25 cellular contexts compared by ENCODE assay signal in genomic region chr10:10055656-10056445, GRCh38.
DNase-seq lines count a peak whose midpoint lies in the region; ATAC-seq and TF ChIP-seq lines count a peak whose summit lies in the region.
"Had no signal": no experiment of that assay in that cellular context is flagged by ENCODE, and none has a peak within 500 bp of the region (broad histone marks: within the 10 kb centered on the region; RNA-seq: fewer than 3 reads in every experiment).

No MANE protein-coding gene starts in this region.

- H3K4ac ChIP-seq in mesenchymal stem cell (ENCODE audit: low read depth in 1 of 2, low read length in 2 of 2), result no peak overlapping the region

- no peaks in the 10 kb centered on the region for H3K79me1 ChIP-seq in mesenchymal stem cell (replicated peaks; ENCODE audit: low read length, poor library complexity, severe bottlenecking)

- H3K14ac ChIP-seq in mesenchymal stem cell (ENCODE audit: low read length in 2 of 2), result no peak overlapping the region

- CTCF ChIA-PET in AG04450 (lab: Charles Lee), result interaction anchor here (0.5 to 1.7 kb wide), 2 partner anchors 447 to 650 kb away, joined by 3 to 5 read pairs; no protein-coding TSS in a partner anchor

- peak overlapping the region; percentile 50 for H3K4me2 ChIP-seq in Karpas-422 (ENCODE audit: low read depth, low read length, poor library complexity, severe bottlenecking)
- H3K4me2 ChIP-seq in mesenchymal stem cell (ENCODE audit: low read length, poor library complexity, severe bottlenecking), result no peak overlapping the region

- no peak overlapping the region for H2BK5ac ChIP-seq in mesenchymal stem cell (ENCODE audit: low read depth, low read length, poor library complexity, severe bottlenecking)

- no peak overlapping the region for H2BK15ac ChIP-seq in mesenchymal stem cell (ENCODE audit: low read depth, poor library complexity, severe bottlenecking)

- H3K27me3 ChIP-seq in AG04450 (ENCODE audit: control insufficient read depth, insufficient read depth, low read length), result no peaks in the 10 kb centered on the region
- H3K27me3 ChIP-seq in Karpas-422 (ENCODE audit: low read length), result no peaks in the 10 kb centered on the region
- no peaks in the 10 kb centered on the region for H3K27me3 ChIP-seq in mesenchymal stem cell (ENCODE audit: control insufficient read depth in 1 of 2, insufficient read depth in 1 of 2, low read length in 2 of 2)
- H3K27me3 ChIP-seq: MG63 had no signal

- H3K4me3 ChIP-seq in AG04450 (ENCODE audit: low read depth, low read length) (no peak overlapping the region), Karpas-422 (ENCODE audit: low read length) (0 out of 2 replicates have a peak overlapping the region, but pooled peaks have one; percentile 16), choroid plexus epithelial cell (ENCODE audit: low read depth, low read length) (no peak overlapping the region), mesenchymal stem cell (ENCODE audit: insufficient read depth in 1 of 2, low read depth in 1 of 2, low read length in 2 of 2) (no peak overlapping the region)
- H3K4me3 ChIP-seq: MG63, SK-N-MC had no signal

- no peak overlapping the region for H4K8ac ChIP-seq in mesenchymal stem cell (ENCODE audit: low read length)

- no peak overlapping the region for H3K18ac ChIP-seq in mesenchymal stem cell (ENCODE audit: low read depth in 1 of 2, low read length in 2 of 2)

- no peak for ATAC-seq in HG03354 (IDR thresholded peaks at IDR 0.05; ENCODE audit: poor library complexity, severe bottlenecking, unreplicated experiment)

- no peak overlapping the region for H3K27ac ChIP-seq in AG04450 (ENCODE audit: low read depth, low read length)
- peak overlapping the region; percentile 79 for H3K27ac ChIP-seq in Karpas-422 (ENCODE audit: low read length)
- H3K27ac ChIP-seq in mesenchymal stem cell (ENCODE audit: low read length, poor library complexity, severe bottlenecking), result no peak overlapping the region
- no peak overlapping the region for H3K27ac ChIP-seq in substantia nigra (ENCODE audit: low read depth, low read length, poor library complexity, severe bottlenecking)
- H3K27ac ChIP-seq: HL-60, SK-N-MC had no signal

- DNase-seq in AG04450 (ENCODE audit: low read depth, low spot score) (peak; percentile 2), Karpas-422 (no peak), choroid plexus epithelial cell (ENCODE audit: low read depth) (peak; percentile 63), mesenchymal stem cell (peak; percentile 48), GM10266 (ENCODE audit: extremely low spot score) (no peak), substantia nigra (lab: John Stamatoyannopoulos, UW) (no peak)
- DNase-seq in activated CD4-positive, alpha-beta T cell treated with anti-CD3 and anti-CD28 coated beads for 48 hours, result no peak
- DNase-seq: 8988T; ACHN; Calu3; DMS79 treated with DMSO at 0.1 percent for 48 hours; GOT3; HCEC 1CT; Kasumi-1; MG63; NCI-H1105 treated with DMSO at 0.1 percent for 48 hours; NCI-H2029; NCI-H446 treated with DMSO at 0.1 percent for 48 hours; NCI-H526; NCI-H82; NK-92 treated with Interleukin-12 subunit alpha and Interleukin-12 subunit beta, amount 100 ng/mL, for 24 hours; SIG-M5 had no signal

- no peak overlapping the region for H2BK120ac ChIP-seq in mesenchymal stem cell (ENCODE audit: low read depth, low read length)

- TF ChIP-seq CTCF in AG04450 (IDR thresholded peaks at IDR 0.05; ENCODE audit: low read depth, low read length) (no peak), choroid plexus epithelial cell (conservative IDR thresholded peaks at IDR 0.05; ENCODE audit: low read depth, low read length) (no peak), GM10266 (IDR thresholded peaks at IDR 0.05; ENCODE audit: control insufficient read depth, insufficient read depth, low read depth, missing control alignments) (no peak)

- H3K4me1 ChIP-seq in Karpas-422 (ENCODE audit: low read length) (peaks cover 72% of the 10 kb centered on the region), mesenchymal stem cell (ENCODE audit: control insufficient read depth, insufficient read depth, low read depth, low read length) (no peaks in the 10 kb centered on the region)

- no peak overlapping the region for H2AFZ ChIP-seq in Karpas-422 (ENCODE audit: low read length)
- H2AFZ ChIP-seq in mesenchymal stem cell (ENCODE audit: low read depth, low read length), result no peak overlapping the region

- H3K36me3 ChIP-seq in Karpas-422 (ENCODE audit: insufficient read depth, low read length) (peaks cover 5% of the 10 kb centered on the region; the same call in 1 of the 2 replicates), mesenchymal stem cell (ENCODE audit: control insufficient read depth in 1 of 2, insufficient read depth in 2 of 2, low read depth in 1 of 2, low read length in 2 of 2) (no peaks in the 10 kb centered on the region)
- H3K36me3 ChIP-seq: MG63 had no signal

- no peak overlapping the region for H4K91ac ChIP-seq in mesenchymal stem cell (ENCODE audit: low read length)

- 62% methylated on average over 3 of the region's 4 CpGs for WGBS in mesenchymal stem cell

- no peaks in the 10 kb centered on the region for H3K9me2 ChIP-seq in Karpas-422 (replicated peaks; ENCODE audit: insufficient read depth, low read length)

- no peak overlapping the region for H3K23ac ChIP-seq in mesenchymal stem cell (ENCODE audit: low read length in 2 of 2)

- H2AK5ac ChIP-seq in mesenchymal stem cell (ENCODE audit: low read length, severe bottlenecking), result no peak overlapping the region

- peak overlapping the region; percentile 40; the same call in 1 of the 2 replicates for H3K9ac ChIP-seq in Karpas-422 (ENCODE audit: low read length)
- H3K9ac ChIP-seq in mesenchymal stem cell (ENCODE audit: low read length), result no peak overlapping the region

- no peaks in the 10 kb centered on the region for H4K20me1 ChIP-seq in Karpas-422 (ENCODE audit: insufficient read depth, low read depth, low read length)

- no peak overlapping the region for H2BK12ac ChIP-seq in mesenchymal stem cell (ENCODE audit: low read length in 2 of 2)

- H3K9me3 ChIP-seq in AG04450 (ENCODE audit: control insufficient read depth, insufficient read depth, low read length), result no peaks in the 10 kb centered on the region
- no peaks in the 10 kb centered on the region for H3K9me3 ChIP-seq in Karpas-422 (ENCODE audit: low read length)
- no peaks in the 10 kb centered on the region for H3K9me3 ChIP-seq in mesenchymal stem cell (ENCODE audit: control insufficient read depth, low read length)
- H3K9me3 ChIP-seq: MG63 had no signal

- peaks cover 16% of the 10 kb centered on the region for H3K79me2 ChIP-seq in Karpas-422 (ENCODE audit: low read length)

- POLR2A ChIA-PET in AG04450 (lab: Yijun Ruan, JAX), result no interaction called here

Comparison
In these comparisons a context has a peak if more than half of its experiments do, and no peak if none do; other contexts are left out.
1. DNase-seq: peak in AG04450 (single experiment), choroid plexus epithelial cell (single experiment) and mesenchymal stem cell (single experiment); none in Karpas-422 (single experiment), GM10266 (single experiment), activated CD4-positive, alpha-beta T cell treated with anti-CD3 and anti-CD28 coated beads for 48 hours (single experiment) and substantia nigra (0 of 49).